ENCODE assay signal across 9 cellular contexts in genomic region chr9:133122935-133123611, GRCh38. TPM values are rescaled to one million over a fixed set of nuclear protein-coding genes. Genes with fewer than 3 reads are reported as not detected.
DNase-seq lines count a peak whose midpoint lies in the region; ATAC-seq and TF ChIP-seq lines count a peak whose summit lies in the region.
"Had no signal": no experiment of that assay in that cellular context is flagged by ENCODE, and none has a peak within 500 bp of the region (broad histone marks: within the 10 kb centered on the region; RNA-seq: fewer than 3 reads in every experiment).

No MANE protein-coding gene starts in this region.

- H3K27me3 Mint-ChIP-seq in Caco-2 (ENCODE audit: insufficient read depth, unreplicated experiment) (no peaks in the 10 kb centered on the region), T-helper 17 cell (no peaks in the 10 kb centered on the region)

- CTCF ChIA-PET in Caco-2 (lab: Charles Lee), result interaction anchor here (0.9 to 1.6 kb wide), 2 partner anchors 13 to 21 kb away, joined by 3 to 6 read pairs; no protein-coding TSS in a partner anchor

- H3K27me3 ChIP-seq in Caco-2 (replicated peaks; ENCODE audit: control insufficient read depth, insufficient read depth, low read length), result no peaks in the 10 kb centered on the region
- H3K27me3 ChIP-seq in gastroesophageal sphincter, result no peaks in the 10 kb centered on the region
- no peaks in the 10 kb centered on the region for H3K27me3 ChIP-seq in rectal smooth muscle tissue (ENCODE audit: control insufficient read depth, insufficient read depth, low read length)

- H3K36me3 ChIP-seq in Caco-2 (ENCODE audit: control insufficient read depth, insufficient read depth, low read length) (no peaks in the 10 kb centered on the region), gastroesophageal sphincter (no peaks in the 10 kb centered on the region), rectal smooth muscle tissue (ENCODE audit: control insufficient read depth, insufficient read depth, low read length) (peaks cover 2% of the 10 kb centered on the region)

- POLR2A ChIA-PET in Caco-2 (lab: Charles Lee), result interaction anchor here (0.7 kb wide), 1 partner anchor 179 kb away, joined by 3 read pairs; no protein-coding TSS in a partner anchor

- H3K4me3 ChIP-seq in Caco-2 (ENCODE audit: low read depth, low read length), result no peak overlapping the region
- H3K4me3 ChIP-seq in gastroesophageal sphincter, result no peak overlapping the region
- no peak overlapping the region for H3K4me3 ChIP-seq in rectal smooth muscle tissue (ENCODE audit: low read length)

- TF ChIP-seq CTCF in Caco-2 (IDR thresholded peaks at IDR 0.05; ENCODE audit: insufficient read depth in 1 of 2, low read depth in 1 of 2, low read length in 1 of 2, severe bottlenecking in 1 of 2, unreplicated experiment in 1 of 2) (no peak), gastroesophageal sphincter (IDR thresholded peaks at IDR 0.05) (no peak)

- no peak for TF ChIP-seq EP300 in gastroesophageal sphincter (IDR thresholded peaks at IDR 0.05)

- H3K27ac ChIP-seq in gastroesophageal sphincter (peak overlapping the region in 3 of 4 donors; percentile 91 to 94 (median 91)), rectal smooth muscle tissue (ENCODE audit: low read depth, low read length) (peak overlapping the region; percentile 37)

- peak; percentile 29 to 70 for DNase-seq in Caco-2
- DNase-seq in T-helper 17 cell, result no peak
- DNase-seq in NCI-H774 (lab: John Stamatoyannopoulos, UW), result no peak
- no peak for DNase-seq in SKM-1 (lab: John Stamatoyannopoulos, UW; ENCODE audit: unreplicated experiment)
- no peak for DNase-seq in HuH-7 (ENCODE audit: low spot score)
- DNase-seq: stimulated activated CD4-positive, alpha-beta T cell treated with anti-CD3 and anti-CD28 coated beads, Interleukin-2, amount 100 ng/mL, for 48 hours had no signal

- H3K9me3 ChIP-seq in Caco-2, result no peaks in the 10 kb centered on the region
- no peaks in the 10 kb centered on the region for H3K9me3 ChIP-seq in T-helper 17 cell (ENCODE audit: control insufficient read depth, low read length, poor library complexity, severe bottlenecking)
- no peaks in the 10 kb centered on the region for H3K9me3 ChIP-seq in gastroesophageal sphincter

- BruUV-seq in Caco-2 (replicated peaks; lab: Mats Ljungman, UMichigan), result no TSS peak

- H3K9ac ChIP-seq in rectal smooth muscle tissue (ENCODE audit: low read length), result no peak overlapping the region

- TF ChIP-seq POLR2A in gastroesophageal sphincter (IDR thresholded peaks at IDR 0.05), result no peak

- H3K27ac Mint-ChIP-seq in Caco-2 (ENCODE audit: unreplicated experiment) (no peak overlapping the region), T-helper 17 cell (peak overlapping the region; percentile 100)

- H3K4me1 ChIP-seq in Caco-2 (peaks cover 26% of the 10 kb centered on the region), gastroesophageal sphincter (peaks cover 0 to 81% (median 45%) of the 10 kb centered on the region in 3 donors), rectal smooth muscle tissue (ENCODE audit: control insufficient read depth, insufficient read depth, low read length) (peaks cover 24% of the 10 kb centered on the region)

- H3K4me3 Mint-ChIP-seq in Caco-2 (ENCODE audit: unreplicated experiment) (no peak overlapping the region), T-helper 17 cell (peak overlapping the region; percentile 83)

- no peaks in the 10 kb centered on the region for H3K9me3 Mint-ChIP-seq in Caco-2 (ENCODE audit: unreplicated experiment)

- H3K36me3 Mint-ChIP-seq in Caco-2 (ENCODE audit: insufficient read depth, unreplicated experiment) (peaks cover 24% of the 10 kb centered on the region), T-helper 17 cell (ENCODE audit: low read depth) (peaks cover 10% of the 10 kb centered on the region)

- intact Hi-C loops in Caco-2 (cut with micrococcal nuclease; ENCODE audit: unreplicated experiment), result no loop called here

- H3K4me1 Mint-ChIP-seq in Caco-2 (ENCODE audit: low read depth, unreplicated experiment) (peaks cover 24% of the 10 kb centered on the region), T-helper 17 cell (peaks cover 55% of the 10 kb centered on the region)

- 26% methylated on average over 6 of the region's 19 CpGs; no CpG with 5 or more reads in 1 of the 2 donors for WGBS in gastroesophageal sphincter (ENCODE audit: low coverage in 1 of 2), 2 donors

- ATAC-seq in T-helper 17 cell (no peak), gastroesophageal sphincter (no peak), GM21723 (IDR thresholded peaks at IDR 0.05; ENCODE audit: unreplicated experiment) (no peak)

RNA-seq across cellular contexts. Expression of gene RALGDS, which starts 2.0 kb away (rescaled TPM):
- 18.7 and 19.7 TPM in 2 replicates for total RNA-seq in Caco-2 (2022)
- 100 to 1,000 TPM; 150 to 236 TPM for total RNA-seq in T-helper 17 cell
- 10 to 100 TPM; 44.8 to 53.0 (median 49.8) TPM for total RNA-seq in gastroesophageal sphincter

RNA-seq across cellular contexts. Expression of gene GBGT1, which starts 40.6 kb away (rescaled TPM):
- 0.14 and 0.16 TPM in 2 replicates for total RNA-seq in Caco-2 (2022)
- total RNA-seq in T-helper 17 cell, result 1 to 10 TPM; 2.2 to 2.3 TPM
- 10 to 100 TPM; 11.3 to 18.0 (median 15.6) TPM for total RNA-seq in gastroesophageal sphincter

Comparison
In these comparisons a context has a peak if more than half of its experiments do, and no peak if none do; other contexts are left out.
1. DNase-seq: peak in Caco-2 (2 of 2); none in T-helper 17 cell (0 of 3), NCI-H774 (single experiment), SKM-1 (single experiment) and HuH-7 (single experiment).